24 cellular contexts compared by ENCODE assay signal in the genomic region with DNA sequence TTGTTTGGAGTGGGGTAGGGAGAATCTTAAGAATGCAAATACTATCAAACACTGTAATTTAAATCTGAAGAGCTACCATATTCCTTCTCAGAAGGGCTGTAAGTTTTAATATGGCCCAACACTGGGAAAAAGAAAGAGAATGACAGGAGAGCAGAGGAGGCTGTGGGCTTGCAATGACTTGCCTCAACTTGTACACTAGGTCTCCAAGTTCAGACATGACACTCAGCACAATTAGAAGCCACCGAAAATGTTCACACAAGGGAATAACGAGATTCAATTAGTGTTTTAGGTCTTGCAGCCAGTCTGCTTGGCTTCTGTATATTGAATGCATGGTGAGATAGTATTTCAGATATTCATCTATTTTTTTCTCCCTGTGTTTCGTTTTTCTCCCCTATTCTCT.
"Had no signal": no experiment of that assay in that cellular context is flagged by ENCODE, and none has a peak within 500 bp of the region (broad histone marks: within the 10 kb centered on the region; RNA-seq: fewer than 3 reads in every experiment).

No MANE protein-coding gene starts in this region.

- H3K4me3 ChIP-seq: body of pancreas, cardiac muscle cell had no signal

- H3K27me3 ChIP-seq: body of pancreas, cardiac muscle cell had no signal

- H3K36me3 ChIP-seq: cardiac muscle cell had no signal

- DNase-seq: activated B cell treated with CpG ODN at 0.5 μM for 24 hours; activated CD4-positive, alpha-beta T cell treated with anti-CD3 and anti-CD28 coated beads for 1 hour; activated CD4-positive, alpha-beta T cell treated with anti-CD3 and anti-CD28 coated beads, Interleukin-2, amount 10 ng/mL, durations not matched to agents 24 days and 14 days; activated CD4-positive, alpha-beta T cell treated with anti-CD3 and anti-CD28 coated beads, Interleukin-2, amount 50 U/mL, for 48 hours; activated CD8-positive, alpha-beta memory T cell treated with anti-CD3 and anti-CD28 coated beads, Interleukin-2, amount 10 ng/mL, durations not matched to agents 7 days and 5 days; activated effector memory CD4-positive, alpha-beta T cell treated with Interleukin-2 at 50 U/mL for 16 hours; activated naive CD4-positive, alpha-beta T cell; activated T-cell treated with anti-CD3 and anti-CD28 coated beads, Interleukin-2, amount 50 U/mL, for 24 hours; aorta; body of pancreas; KG1; MV-4-11; NCI-H1092 treated with DMSO at 0.1 percent for 48 hours; NCI-H146; NCI-H187 treated with DMSO at 0.1 percent for 48 hours; NCI-H2081 treated with DMSO at 0.1 percent for 48 hours; NCI-H510A treated with DMSO at 0.1 percent for 48 hours; NCI-H69; PC-3; SHP77 treated with DMSO at 0.1 percent for 48 hours; T-cell; T-helper 2 cell; T1000 had no signal

- H3K9me3 ChIP-seq: body of pancreas had no signal

- H3K4me1 ChIP-seq: body of pancreas had no signal

- H3K27ac ChIP-seq: body of pancreas, cardiac muscle cell had no signal
